In the genomic region with DNA sequence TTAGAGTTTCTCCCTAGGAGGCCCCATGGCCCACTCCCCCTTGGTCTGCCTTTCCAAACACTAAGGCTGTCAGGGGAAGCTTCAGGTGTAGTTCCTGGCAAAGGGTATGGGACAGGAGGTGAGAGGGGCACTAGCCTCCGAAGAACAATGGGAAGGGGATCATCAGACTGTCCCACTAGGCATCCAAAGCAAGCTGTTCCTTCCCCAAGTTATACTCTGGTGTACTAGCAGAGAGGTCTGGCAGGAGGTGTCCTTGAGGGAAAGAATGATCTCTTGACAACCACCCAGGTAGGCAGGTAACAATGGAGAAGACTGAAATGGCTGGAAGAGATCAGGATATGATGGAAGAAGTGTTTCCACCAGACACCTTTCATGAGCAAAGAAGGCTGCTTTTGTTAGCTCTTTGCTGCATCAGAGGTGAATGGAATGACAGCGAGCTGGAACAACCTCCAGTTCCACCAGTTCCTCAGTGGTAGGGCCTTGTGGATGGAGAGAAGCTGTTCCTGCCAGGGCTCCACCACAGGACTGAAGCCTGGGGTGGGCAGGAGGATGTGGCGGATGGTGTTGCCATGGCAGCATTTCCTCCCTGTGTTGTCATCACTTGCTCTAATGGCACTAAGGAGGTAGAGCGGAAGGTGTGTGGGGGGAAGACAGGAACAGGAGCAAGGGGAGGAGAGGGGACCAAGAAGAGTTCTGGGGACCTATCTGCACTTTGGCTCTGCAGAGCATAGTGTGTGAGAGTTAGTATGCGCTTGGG, we compare ENCODE assay signal across 1 cellular context.
TF ChIP-seq lines count a peak whose summit lies in the region.

No MANE protein-coding gene starts in this region.

TF ChIP-seq in HEK293, 187 proteins besides CTCF, POLR2A, EP300 and RAD21 (continued from another document):
- TF ChIP-seq, protein P1, sequence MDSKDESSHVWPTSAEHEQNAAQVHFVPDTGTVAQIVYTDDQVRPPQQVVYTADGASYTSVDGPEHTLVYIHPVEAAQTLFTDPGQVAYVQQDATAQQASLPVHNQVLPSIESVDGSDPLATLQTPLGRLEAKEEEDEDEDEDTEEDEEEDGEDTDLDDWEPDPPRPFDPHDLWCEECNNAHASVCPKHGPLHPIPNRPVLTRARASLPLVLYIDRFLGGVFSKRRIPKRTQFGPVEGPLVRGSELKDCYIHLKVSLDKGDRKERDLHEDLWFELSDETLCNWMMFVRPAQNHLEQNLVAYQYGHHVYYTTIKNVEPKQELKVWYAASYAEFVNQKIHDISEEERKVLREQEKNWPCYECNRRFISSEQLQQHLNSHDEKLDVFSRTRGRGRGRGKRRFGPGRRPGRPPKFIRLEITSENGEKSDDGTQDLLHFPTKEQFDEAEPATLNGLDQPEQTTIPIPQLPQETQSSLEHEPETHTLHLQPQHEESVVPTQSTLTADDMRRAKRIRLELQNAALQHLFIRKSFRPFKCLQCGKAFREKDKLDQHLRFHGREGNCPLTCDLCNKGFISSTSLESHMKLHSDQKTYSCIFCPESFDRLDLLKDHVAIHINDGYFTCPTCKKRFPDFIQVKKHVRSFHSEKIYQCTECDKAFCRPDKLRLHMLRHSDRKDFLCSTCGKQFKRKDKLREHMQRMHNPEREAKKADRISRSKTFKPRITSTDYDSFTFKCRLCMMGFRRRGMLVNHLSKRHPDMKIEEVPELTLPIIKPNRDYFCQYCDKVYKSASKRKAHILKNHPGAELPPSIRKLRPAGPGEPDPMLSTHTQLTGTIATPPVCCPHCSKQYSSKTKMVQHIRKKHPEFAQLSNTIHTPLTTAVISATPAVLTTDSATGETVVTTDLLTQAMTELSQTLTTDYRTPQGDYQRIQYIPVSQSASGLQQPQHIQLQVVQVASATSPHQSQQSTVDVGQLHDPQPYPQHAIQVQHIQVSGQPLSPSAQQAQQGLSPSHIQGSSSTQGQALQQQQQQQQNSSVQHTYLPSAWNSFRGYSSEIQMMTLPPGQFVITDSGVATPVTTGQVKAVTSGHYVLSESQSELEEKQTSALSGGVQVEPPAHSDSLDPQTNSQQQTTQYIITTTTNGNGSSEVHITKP (tag by site-specific recombination; IDR thresholded peaks at IDR 0.05): 0 out of 2 replicates have a peak, but pooled peaks have one; percentile 41
- TF ChIP-seq SP7 (tag by site-specific recombination; IDR thresholded peaks at IDR 0.05) (no peak), ZNF324 (tag by site-specific recombination; IDR thresholded peaks at IDR 0.05) (no peak), ZNF777 (tag by site-specific recombination; IDR thresholded peaks at IDR 0.05; ENCODE audit: borderline replicate concordance) (no peak), ZFP37 (tag by site-specific recombination; IDR thresholded peaks at IDR 0.05) (no peak)
- TF ChIP-seq, protein P2, sequence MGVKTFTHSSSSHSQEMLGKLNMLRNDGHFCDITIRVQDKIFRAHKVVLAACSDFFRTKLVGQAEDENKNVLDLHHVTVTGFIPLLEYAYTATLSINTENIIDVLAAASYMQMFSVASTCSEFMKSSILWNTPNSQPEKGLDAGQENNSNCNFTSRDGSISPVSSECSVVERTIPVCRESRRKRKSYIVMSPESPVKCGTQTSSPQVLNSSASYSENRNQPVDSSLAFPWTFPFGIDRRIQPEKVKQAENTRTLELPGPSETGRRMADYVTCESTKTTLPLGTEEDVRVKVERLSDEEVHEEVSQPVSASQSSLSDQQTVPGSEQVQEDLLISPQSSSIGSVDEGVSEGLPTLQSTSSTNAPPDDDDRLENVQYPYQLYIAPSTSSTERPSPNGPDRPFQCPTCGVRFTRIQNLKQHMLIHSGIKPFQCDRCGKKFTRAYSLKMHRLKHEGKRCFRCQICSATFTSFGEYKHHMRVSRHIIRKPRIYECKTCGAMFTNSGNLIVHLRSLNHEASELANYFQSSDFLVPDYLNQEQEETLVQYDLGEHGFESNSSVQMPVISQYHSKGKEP (tag by site-specific recombination; IDR thresholded peaks at IDR 0.05): no peak
